In the genomic region with DNA sequence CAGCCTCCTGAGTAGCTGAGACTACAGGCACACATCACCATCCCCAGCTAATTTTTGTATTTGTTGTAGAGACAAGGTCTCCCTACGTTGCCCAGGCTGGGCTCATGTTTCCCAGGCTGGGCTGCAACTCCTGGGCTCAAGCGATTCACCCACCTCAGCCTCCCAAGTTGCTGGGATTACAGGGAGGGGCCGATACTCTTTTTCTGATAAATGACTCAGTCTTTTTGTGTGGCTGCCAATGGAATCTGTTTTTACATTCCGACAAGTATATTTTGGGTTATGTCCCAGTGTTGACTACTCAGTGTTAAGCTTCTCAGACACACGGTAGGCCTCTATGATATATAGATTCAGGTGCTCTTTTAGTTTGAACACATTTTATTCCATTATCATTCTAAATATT, we compare ENCODE assay signal across 10 cellular contexts. TPM values are rescaled to one million over a fixed set of nuclear protein-coding genes. Genes with fewer than 3 reads are reported as not detected.
DNase-seq lines count a peak whose midpoint lies in the region; ATAC-seq and TF ChIP-seq lines count a peak whose summit lies in the region.
"Had no signal": no experiment of that assay in that cellular context is flagged by ENCODE, and none has a peak within 500 bp of the region (broad histone marks: within the 10 kb centered on the region; RNA-seq: fewer than 3 reads in every experiment).

No MANE protein-coding gene starts in this region.

- H3K4me1 Mint-ChIP-seq in activated CD8-positive, alpha-beta T cell treated with anti-CD3 and anti-CD28 coated beads, Interleukin-2, amount 10 ng/mL, durations not matched to agents 7 days and 5 days (ENCODE audit: low read depth): peaks cover 27% of the 10 kb centered on the region

- CTCF ChIA-PET in activated CD8-positive, alpha-beta T cell treated with anti-CD3 and anti-CD28 coated beads, Interleukin-2, amount 10 ng/mL, durations not matched to agents 7 days and 5 days (lab: Charles Lee): no interaction called here

- ATAC-seq in Right ventricle myocardium superior (ENCODE audit: poor library complexity) (peak; percentile 32), Right ventricle myocardium inferior (no peak), lower lobe of right lung (peak; percentile 12 to 46), aorta (ENCODE audit: low FRiP score) (peak; percentile 34)
- ATAC-seq in activated CD8-positive, alpha-beta T cell treated with anti-CD3 and anti-CD28 coated beads, Interleukin-2, amount 10 ng/mL, durations not matched to agents 7 days and 5 days: no peak

- no peak overlapping the region for H3K4me3 Mint-ChIP-seq in activated CD8-positive, alpha-beta T cell treated with anti-CD3 and anti-CD28 coated beads, Interleukin-2, amount 10 ng/mL, durations not matched to agents 7 days and 5 days

- POLR2A ChIA-PET in activated CD8-positive, alpha-beta T cell treated with anti-CD3 and anti-CD28 coated beads, Interleukin-2, amount 10 ng/mL, durations not matched to agents 7 days and 5 days (lab: Charles Lee): interaction anchor here (1.3 to 2.7 kb wide), 2 partner anchors 72 to 223 kb away, joined by 3 to 31 read pairs; a partner anchor contains a TSS

- no peak for DNase-seq in Right ventricle myocardium superior
- DNase-seq in Right ventricle myocardium inferior (ENCODE audit: missing footprints): no peak
- peak; percentile 86 for DNase-seq in brain microvascular endothelial cell
- DNase-seq in lower lobe of right lung: no peak
- peak in 1 of 2 donors; percentile 55 for DNase-seq in aorta
- no peak for DNase-seq in NCI-H1930 (lab: John Stamatoyannopoulos, UW)
- no peak for DNase-seq in activated CD8-positive, alpha-beta T cell treated with anti-CD3 and anti-CD28 coated beads, Interleukin-2, amount 10 ng/mL, durations not matched to agents 7 days and 5 days
- DNase-seq in NCI-H510A (lab: John Stamatoyannopoulos, UW): no peak
- DNase-seq: transverse colon had no signal

- WGBS in aorta, 2 donors: 3 to 9% methylated on average over 5 of the region's 5 CpGs

- in situ Hi-C loops in brain microvascular endothelial cell (cut with HindIII; ENCODE audit: low pct_ligation_motif_present, low sequenced_read_pairs): loop anchor here (25.0 kb wide), 1 partner anchor 222 kb away; a partner anchor contains a TSS

- H3K27ac Mint-ChIP-seq in activated CD8-positive, alpha-beta T cell treated with anti-CD3 and anti-CD28 coated beads, Interleukin-2, amount 10 ng/mL, durations not matched to agents 7 days and 5 days: no peak overlapping the region
- H3K27ac Mint-ChIP-seq: progenitor cell of endocrine pancreas had no signal

- H3K36me3 Mint-ChIP-seq in activated CD8-positive, alpha-beta T cell treated with anti-CD3 and anti-CD28 coated beads, Interleukin-2, amount 10 ng/mL, durations not matched to agents 7 days and 5 days (ENCODE audit: low read depth): peaks cover 7% of the 10 kb centered on the region

- H3K4me3 ChIP-seq in brain microvascular endothelial cell (ENCODE audit: low read depth, low read length) (no peak overlapping the region), lower lobe of right lung (no peak overlapping the region), aorta (ENCODE audit: low read length in 2 of 2) (no peak overlapping the region)
- H3K4me3 ChIP-seq: transverse colon had no signal

- H3K27me3 ChIP-seq in brain microvascular endothelial cell (replicated peaks) (peaks cover 3% of the 10 kb centered on the region), lower lobe of right lung (ENCODE audit: low read depth) (no peaks in the 10 kb centered on the region), aorta (ENCODE audit: control insufficient read depth in 1 of 2, insufficient read depth in 2 of 2, low read length in 1 of 2) (no peaks in the 10 kb centered on the region)
- H3K27me3 ChIP-seq: transverse colon had no signal

- peaks cover 4% of the 10 kb centered on the region for H3K9me3 Mint-ChIP-seq in activated CD8-positive, alpha-beta T cell treated with anti-CD3 and anti-CD28 coated beads, Interleukin-2, amount 10 ng/mL, durations not matched to agents 7 days and 5 days (ENCODE audit: insufficient read depth)

- H3K4me1 ChIP-seq in lower lobe of right lung (peaks cover 31% of the 10 kb centered on the region), aorta (ENCODE audit: control insufficient read depth in 1 of 2, insufficient read depth in 2 of 2, low read length in 2 of 2) (no peaks in the 10 kb centered on the region)

- H3K36me3 ChIP-seq in brain microvascular endothelial cell (replicated peaks) (no peaks in the 10 kb centered on the region), lower lobe of right lung (no peaks in the 10 kb centered on the region), aorta (ENCODE audit: control insufficient read depth in 1 of 2, insufficient read depth in 2 of 2, low read length in 1 of 2) (no peaks in the 10 kb centered on the region)
- H3K36me3 ChIP-seq: transverse colon had no signal

- no peaks in the 10 kb centered on the region for H3K27me3 Mint-ChIP-seq in activated CD8-positive, alpha-beta T cell treated with anti-CD3 and anti-CD28 coated beads, Interleukin-2, amount 10 ng/mL, durations not matched to agents 7 days and 5 days (ENCODE audit: low read depth)

- no peak for TF ChIP-seq CTCF in brain microvascular endothelial cell (IDR thresholded peaks at IDR 0.05; ENCODE audit: low read depth, low read length, missing control alignments)
- TF ChIP-seq CTCF in lower lobe of right lung (IDR thresholded peaks at IDR 0.05): no peak

- intact Hi-C loops in Right ventricle myocardium superior (cut with DNase I): loop anchor here (10.0 kb wide), 1 partner anchor 50 kb away; no protein-coding TSS in a partner anchor
- intact Hi-C loops in Right ventricle myocardium inferior (cut with DNase I): no loop called here
- intact Hi-C loops in lower lobe of right lung (cut with DNase I): loop anchor here (10.0 kb wide), 1 partner anchor 220 kb away; a partner anchor contains a TSS
- intact Hi-C loops in aorta (cut with DNase I): loop anchor here in 1 of 2 donors (2.0 kb wide), 1 partner anchor 60 kb away; no protein-coding TSS in a partner anchor

- H3K9me3 ChIP-seq in lower lobe of right lung (no peaks in the 10 kb centered on the region), aorta (ENCODE audit: control insufficient read depth, low read length) (no peaks in the 10 kb centered on the region)
- H3K9me3 ChIP-seq: transverse colon had no signal

- H3K27ac ChIP-seq in brain microvascular endothelial cell (no peak overlapping the region), lower lobe of right lung (peak overlapping the region; percentile 42), aorta (ENCODE audit: low read depth in 1 of 2, low read length in 2 of 2) (no peak overlapping the region)

RNA-seq across cellular contexts. Expression of a gene that starts 58.1 kb away (rescaled TPM):
- total RNA-seq in Right ventricle myocardium superior (16.8 TPM), Right ventricle myocardium inferior (18.1 TPM), lower lobe of right lung (118 TPM), aorta (10 to 100 TPM; 49.0 to 93.3 TPM)
- 10 to 100 TPM in 1 of 2 donors, 1 to 10 TPM in 1; 6.5 to 20.1 TPM for polyA plus RNA-seq in aorta
- total RNA-seq in activated CD8-positive, alpha-beta T cell treated with anti-CD3 and anti-CD28 coated beads, Interleukin-2, amount 10 ng/mL, durations not matched to agents 7 days and 5 days: 10 to 100 TPM; 40.0 to 50.1 TPM

Comparison
In these comparisons a context has a peak if more than half of its experiments do, and no peak if none do; other contexts are left out.
1. ATAC-seq: peak in Right ventricle myocardium superior (single experiment), lower lobe of right lung (2 of 2) and aorta (single experiment); none in Right ventricle myocardium inferior (single experiment) and activated CD8-positive, alpha-beta T cell treated with anti-CD3 and anti-CD28 coated beads, Interleukin-2, amount 10 ng/mL, durations not matched to agents 7 days and 5 days (single experiment).